In genomic region chr6:125983246-125983945, GRCh38 we compare ENCODE assay signal across 14 cellular contexts. TPM values are rescaled to one million over a fixed set of nuclear protein-coding genes. Genes with fewer than 3 reads are reported as not detected.
DNase-seq lines count a peak whose midpoint lies in the region; ATAC-seq and TF ChIP-seq lines count a peak whose summit lies in the region.
"Had no signal": no experiment of that assay in that cellular context is flagged by ENCODE, and none has a peak within 500 bp of the region (broad histone marks: within the 10 kb centered on the region; RNA-seq: fewer than 3 reads in every experiment).

No MANE protein-coding gene starts in this region.

- peaks cover 20% of the 10 kb centered on the region for H3K4me1 ChIP-seq in suprapubic skin

- no peak for TF ChIP-seq POLR2A in suprapubic skin (IDR thresholded peaks at IDR 0.05)

- TF ChIP-seq EP300 in suprapubic skin (IDR thresholded peaks at IDR 0.05), result no peak

- no peaks in the 10 kb centered on the region for H3K9me3 ChIP-seq in suprapubic skin
- H3K9me3 ChIP-seq: Caco-2, gastroesophageal sphincter had no signal

- H3K27ac ChIP-seq in suprapubic skin, result no peak overlapping the region
- H3K27ac ChIP-seq: gastroesophageal sphincter had no signal

- no peaks in the 10 kb centered on the region for H3K27me3 ChIP-seq in suprapubic skin
- H3K27me3 ChIP-seq: gastroesophageal sphincter had no signal

- WGBS in suprapubic skin, result 60% methylated on average over 4 of the region's 4 CpGs

- DNase-seq in Daoy (ENCODE audit: low read depth) (peak; percentile 53), NCI-H226 (peak; percentile 39), epithelial cell of esophagus (ENCODE audit: low read depth) (peak; percentile 51), renal cortical epithelial cell (ENCODE audit: low read depth) (peak; percentile 68), suprapubic skin (ENCODE audit: low spot score in 2 of 2) (no peak)
- DNase-seq in activated naive CD4-positive, alpha-beta T cell treated with anti-CD3 and anti-CD28 coated beads, Interleukin-2, amount 50 U/mL, for 16 hours, result no peak
- DNase-seq: activated naive CD8-positive, alpha-beta T cell treated with anti-CD3 and anti-CD28 coated beads for 36 hours; Caco-2; kidney; stimulated activated CD4-positive, alpha-beta T cell treated with anti-CD3 and anti-CD28 coated beads, Interleukin-4, amount 100 ng/mL, for 24 hours; stimulated activated naive CD8-positive, alpha-beta T cell treated with anti-CD3 and anti-CD28 coated beads, Interleukin-15, Interleukin-2, amounts not matched to agents 100 U/mL and 50 U/mL, for 24 hours; SW 1271 had no signal

- no peak overlapping the region for H3K4me3 ChIP-seq in epithelial cell of esophagus (ENCODE audit: low read length)
- no peak overlapping the region for H3K4me3 ChIP-seq in suprapubic skin
- H3K4me3 ChIP-seq: gastroesophageal sphincter had no signal

- no peak for TF ChIP-seq CTCF in epithelial cell of esophagus (IDR thresholded peaks at IDR 0.05; ENCODE audit: insufficient read depth, low read depth, low read length, missing control alignments)
- no peak for TF ChIP-seq CTCF in suprapubic skin (IDR thresholded peaks at IDR 0.05)

- peaks cover 5% of the 10 kb centered on the region for H3K36me3 ChIP-seq in suprapubic skin

- ATAC-seq in GM18907 (IDR thresholded peaks at IDR 0.05; ENCODE audit: unreplicated experiment), result no peak
- ATAC-seq: gastroesophageal sphincter; stimulated activated naive CD8-positive, alpha-beta T cell treated with anti-CD3 and anti-CD28 coated beads, Interleukin-15, Interleukin-2, amounts not matched to agents 100 U/mL and 50 U/mL, for 24 hours had no signal

RNA-seq across cellular contexts. Expression of gene TRMT11, which starts 2.9 kb away (rescaled TPM):
- total RNA-seq in Daoy (2014; rRNA removed; shearing (Covaris generic)), result 31.5 and 33.4 TPM in 2 replicates
- total RNA-seq in renal cortical epithelial cell (26.9 and 27.2 TPM in 2 replicates), suprapubic skin (10 to 100 TPM in 3 of 4 donors, 1 to 10 TPM in 1; 6.6 to 28.4 (median 11.1) TPM)

RNA-seq across cellular contexts. Expression of gene HINT3, which starts 26.8 kb away (rescaled TPM):
- total RNA-seq in Daoy (2014; rRNA removed; shearing (Covaris generic)), result 25.1 and 26.6 TPM in 2 replicates
- 25.6 and 33.9 TPM in 2 replicates for total RNA-seq in renal cortical epithelial cell
- total RNA-seq in suprapubic skin, result 10 to 100 TPM; 12.5 to 27.0 (median 16.6) TPM

Comparison
In these comparisons a context has a peak if more than half of its experiments do, and no peak if none do; other contexts are left out.
1. DNase-seq: peak in Daoy (single experiment), NCI-H226 (single experiment), epithelial cell of esophagus (single experiment) and renal cortical epithelial cell (single experiment); none in suprapubic skin (0 of 2) and activated naive CD4-positive, alpha-beta T cell treated with anti-CD3 and anti-CD28 coated beads, Interleukin-2, amount 50 U/mL, for 16 hours (single experiment).